In the genomic region with DNA sequence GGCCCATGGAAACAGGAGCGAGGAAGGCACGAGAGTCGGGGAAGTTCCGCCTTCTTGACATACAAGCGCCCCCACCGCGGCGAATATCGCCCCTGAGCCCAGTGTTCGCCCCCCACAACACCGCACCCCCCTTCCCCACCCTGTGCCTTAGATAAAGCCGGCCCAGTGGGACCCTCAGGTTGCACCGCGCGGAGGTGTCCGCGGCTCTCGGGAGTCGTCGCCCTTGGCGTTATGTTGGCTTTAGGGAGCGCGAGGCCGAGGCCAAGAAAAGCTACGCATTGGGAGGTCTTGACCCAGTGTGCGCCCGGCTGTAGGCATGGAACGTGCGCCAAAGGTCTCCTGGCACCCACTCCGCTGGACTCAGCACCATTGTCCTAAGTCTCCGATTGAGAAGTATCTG, we compare ENCODE assay signal across 7 cellular contexts. TPM values are rescaled to one million over a fixed set of nuclear protein-coding genes. Genes with fewer than 3 reads are reported as not detected.
DNase-seq lines count a peak whose midpoint lies in the region; TF ChIP-seq lines count a peak whose summit lies in the region.

No MANE protein-coding gene starts in this region.

- H3K4me3 ChIP-seq in LNCaP clone FGC (ENCODE audit: low read depth, low read length) (peak overlapping the region; percentile 86), lower leg skin (ENCODE audit: low read depth, poor library complexity, severe bottlenecking) (peak overlapping the region; percentile 44), subcutaneous abdominal adipose tissue (ENCODE audit: low read depth in 1 of 5, low read length in 5 of 5) (peak overlapping the region; percentile 87 to 99 (median 94))

- WGBS in lower leg skin, 2 donors, result 36 to 43% methylated on average over 17 to 20 of the region's 31 CpGs

- peaks cover 3 to 20% (median 18%) of the 10 kb centered on the region in 5 donors for H3K4me1 ChIP-seq in subcutaneous abdominal adipose tissue (ENCODE audit: control insufficient read depth in 5 of 5, insufficient read depth in 5 of 5, low read length in 5 of 5)

- intact Hi-C loops in lower leg skin (cut with DNase I; ENCODE audit: low total_unique reads), result no loop called here

- H3K27ac ChIP-seq in caudate nucleus (ENCODE audit: low read depth, low read length), result peak overlapping the region; percentile 80
- peak overlapping the region; percentile 67 for H3K27ac ChIP-seq in subcutaneous abdominal adipose tissue (ENCODE audit: low read depth, low read length)

- no peak for TF ChIP-seq POLR2A in lower leg skin (IDR thresholded peaks at IDR 0.05)

- peaks cover 21 to 33% (median 25%) of the 10 kb centered on the region in 5 donors for H3K9me3 ChIP-seq in subcutaneous abdominal adipose tissue (ENCODE audit: control insufficient read depth in 5 of 5, low read length in 5 of 5)

- DNase-seq in LNCaP clone FGC (ENCODE audit: low read depth) (no peak), caudate nucleus (lab: John Stamatoyannopoulos, UW) (peak in 1 of 61 donors; percentile 37), lower leg skin (ENCODE audit: low spot score in 2 of 2) (no peak), A172 (ENCODE audit: low spot score) (no peak), cortex of kidney (lab: John Stamatoyannopoulos, UW) (no peak), SW480 (ENCODE audit: low spot score) (no peak)

- TF ChIP-seq CTCF in LNCaP clone FGC (IDR thresholded peaks at IDR 0.05; ENCODE audit: control insufficient read depth, extremely low read depth, insufficient read depth) (no peak), lower leg skin (IDR thresholded peaks at IDR 0.05) (no peak)

- H3K36me3 ChIP-seq in subcutaneous abdominal adipose tissue (ENCODE audit: control insufficient read depth in 5 of 5, insufficient read depth in 5 of 5, low read length in 5 of 5), result peaks cover 5 to 23% (median 17%) of the 10 kb centered on the region in 5 donors

- peak overlapping the region in 2 of 5 donors; percentile 18 to 27 for H3K9ac ChIP-seq in subcutaneous abdominal adipose tissue (ENCODE audit: low read length in 5 of 5)

- no peaks in the 10 kb centered on the region for H3K27me3 ChIP-seq in subcutaneous abdominal adipose tissue (ENCODE audit: control insufficient read depth in 5 of 5, insufficient read depth in 4 of 5, low read length in 5 of 5)

RNA-seq across cellular contexts. Expression of gene ZNF132, which starts 0.6 kb away (rescaled TPM):
- 1 to 10 TPM; 2.2 to 4.5 (median 2.8) TPM for total RNA-seq in lower leg skin
- total RNA-seq in A172 (2014; rRNA removed; shearing (Covaris generic)), result 0.03 and 0.19 TPM in 2 replicates

RNA-seq across cellular contexts. Expression of gene ZNF324B, which starts 10.9 kb away (rescaled TPM):
- total RNA-seq in lower leg skin, result 10 to 100 TPM; 15.4 to 21.2 (median 16.6) TPM
- total RNA-seq in A172 (2014; rRNA removed; shearing (Covaris generic)), result 9.9 and 12.1 TPM in 2 replicates

RNA-seq across cellular contexts. Expression of gene ZNF324, which starts 26.3 kb away (rescaled TPM):
- total RNA-seq in lower leg skin, result 10 to 100 TPM; 23.3 to 32.0 (median 29.4) TPM
- 18.4 and 21.5 TPM in 2 replicates for total RNA-seq in A172 (2014; rRNA removed; shearing (Covaris generic))

RNA-seq across cellular contexts. Expression of gene ZNF584, which starts 32.1 kb away (rescaled TPM):
- total RNA-seq in lower leg skin, result 10 to 100 TPM; 16.9 to 28.6 (median 23.4) TPM
- total RNA-seq in A172 (2014; rRNA removed; shearing (Covaris generic)), result 31.5 and 42.1 TPM in 2 replicates

RNA-seq across cellular contexts. Expression of gene ZNF446, which starts 35.6 kb away (rescaled TPM):
- total RNA-seq in lower leg skin, result 10 to 100 TPM; 14.7 to 29.8 (median 22.8) TPM
- total RNA-seq in A172 (2014; rRNA removed; shearing (Covaris generic)), result 17.1 and 18.8 TPM in 2 replicates

Comparison
In these comparisons a context has a peak if more than half of its experiments do, and no peak if none do; other contexts are left out.
1. H3K4me3 ChIP-seq: peak in every context shown above with its lines; median percentile 94 in subcutaneous abdominal adipose tissue; 86 in LNCaP clone FGC; 44 in lower leg skin.